ENCODE assay signal across 15 cellular contexts in genomic region chr7:18974803-18975202, GRCh38.
DNase-seq lines count a peak whose midpoint lies in the region; ATAC-seq, FAIRE-seq and TF ChIP-seq lines count a peak whose summit lies in the region.
"Had no signal": no experiment of that assay in that cellular context is flagged by ENCODE, and none has a peak within 500 bp of the region (broad histone marks: within the 10 kb centered on the region; RNA-seq: fewer than 3 reads in every experiment).

No MANE protein-coding gene starts in this region.

- DNase-seq in GM03348 (ENCODE audit: low spot score) (peak; percentile 27), RCC 7860 (ENCODE audit: low spot score) (peak; percentile 43), epithelial cell of esophagus (ENCODE audit: low read depth) (peak; percentile 92), renal cortical epithelial cell (ENCODE audit: low read depth) (peak; percentile 46), Caco-2 (no peak), MV-4-11 (lab: John Stamatoyannopoulos, UW) (no peak), NCI-H2081 treated with DMSO at 0.1 percent for 48 hours (lab: John Stamatoyannopoulos, UW) (no peak)
- DNase-seq: GF-D8; left ventricle myocardium superior; naive thymus-derived CD4-positive, alpha-beta T cell; stimulated activated CD4-positive, alpha-beta T cell treated with anti-CD3 and anti-CD28 coated beads, Interleukin-2, amount 100 ng/mL, for 24 hours; T-cell had no signal

- H3K36me3 Mint-ChIP-seq in Caco-2 (ENCODE audit: insufficient read depth, unreplicated experiment), result no peaks in the 10 kb centered on the region
- H3K36me3 Mint-ChIP-seq: naive thymus-derived CD4-positive, alpha-beta T cell; T-cell had no signal

- no peaks in the 10 kb centered on the region; the same call in 1 of the 2 replicates for H3K4me1 ChIP-seq in Caco-2

- POLR2A ChIA-PET in Caco-2 (lab: Charles Lee), result no interaction called here

- no peaks in the 10 kb centered on the region for H3K27me3 Mint-ChIP-seq in Caco-2 (ENCODE audit: insufficient read depth, unreplicated experiment)
- H3K27me3 Mint-ChIP-seq: central memory CD8-positive, alpha-beta T cell; naive thymus-derived CD4-positive, alpha-beta T cell; T-cell had no signal

- CTCF ChIA-PET in Caco-2 (lab: Charles Lee), result no interaction called here

- intact Hi-C loops in Caco-2 (cut with micrococcal nuclease; ENCODE audit: unreplicated experiment), result no loop called here

- H3K36me3 ChIP-seq in Caco-2 (ENCODE audit: control insufficient read depth, insufficient read depth, low read length), result no peaks in the 10 kb centered on the region

- BruUV-seq in Caco-2 (replicated peaks; lab: Mats Ljungman, UMichigan), result no TSS peak

- H3K27me3 ChIP-seq in Caco-2 (replicated peaks; ENCODE audit: control insufficient read depth, insufficient read depth, low read length), result no peaks in the 10 kb centered on the region

- FAIRE-seq in RCC 7860 (lab: Jason Lieb, UNC), result no peak

- H3K4me3 ChIP-seq in epithelial cell of esophagus (ENCODE audit: low read length) (no peak overlapping the region), Caco-2 (ENCODE audit: low read depth, low read length) (no peak overlapping the region)
- H3K4me3 ChIP-seq: PC-9 had no signal

- H3K9me3 Mint-ChIP-seq in Caco-2 (ENCODE audit: unreplicated experiment), result peaks cover 9% of the 10 kb centered on the region

- no peaks in the 10 kb centered on the region for H3K4me1 Mint-ChIP-seq in Caco-2 (ENCODE audit: low read depth, unreplicated experiment)
- H3K4me1 Mint-ChIP-seq: central memory CD8-positive, alpha-beta T cell; naive thymus-derived CD4-positive, alpha-beta T cell; T-cell had no signal

- ATAC-seq in GM18867 (IDR thresholded peaks at IDR 0.05; ENCODE audit: unreplicated experiment), result no peak
- ATAC-seq: left ventricle myocardium superior; naive thymus-derived CD4-positive, alpha-beta T cell; T-cell had no signal

- H3K4me3 Mint-ChIP-seq in Caco-2 (ENCODE audit: unreplicated experiment), result no peak overlapping the region
- H3K4me3 Mint-ChIP-seq: central memory CD8-positive, alpha-beta T cell; naive thymus-derived CD4-positive, alpha-beta T cell; T-cell had no signal

- no peak overlapping the region for H3K27ac Mint-ChIP-seq in Caco-2 (ENCODE audit: unreplicated experiment)
- H3K27ac Mint-ChIP-seq: naive thymus-derived CD4-positive, alpha-beta T cell; T-cell had no signal

- H3K9me3 ChIP-seq in Caco-2, result no peaks in the 10 kb centered on the region

- TF ChIP-seq CTCF in epithelial cell of esophagus (IDR thresholded peaks at IDR 0.05; ENCODE audit: insufficient read depth, low read depth, low read length, missing control alignments) (no peak), Caco-2 (IDR thresholded peaks at IDR 0.05; ENCODE audit: insufficient read depth in 1 of 2, low read depth in 1 of 2, low read length in 1 of 2, severe bottlenecking in 1 of 2, unreplicated experiment in 1 of 2) (no peak)

Comparison
In these comparisons a context has a peak if more than half of its experiments do, and no peak if none do; other contexts are left out.
1. DNase-seq: peak in GM03348 (single experiment), RCC 7860 (single experiment), epithelial cell of esophagus (single experiment) and renal cortical epithelial cell (single experiment); none in Caco-2 (0 of 2), MV-4-11 (single experiment) and NCI-H2081 treated with DMSO at 0.1 percent for 48 hours (single experiment).